In genomic region chr2:84799772-84800171, GRCh38 we compare ENCODE assay signal across 17 cellular contexts.
DNase-seq lines count a peak whose midpoint lies in the region; ATAC-seq lines count a peak whose summit lies in the region.
"Had no signal": no experiment of that assay in that cellular context is flagged by ENCODE, and none has a peak within 500 bp of the region (broad histone marks: within the 10 kb centered on the region; RNA-seq: fewer than 3 reads in every experiment).

No MANE protein-coding gene starts in this region.

- H3K4me3 Mint-ChIP-seq in T-helper 1 cell treated with Interleukin-12 subunit alpha and Interleukin-12 subunit beta and Interleukin-4 antibody, amounts not matched to agents 30 μg/mL and 1 μg/mL, for 36 hours = peak overlapping the region; percentile 32
- peak overlapping the region in 3 of 5 donors; percentile 51 to 66 (median 60) for H3K4me3 Mint-ChIP-seq in immature natural killer cell

- peak; percentile 24 for ATAC-seq in GM21526 (IDR thresholded peaks at IDR 0.05; ENCODE audit: low FRiP score, unreplicated experiment)
- peak; percentile 10 for ATAC-seq in HG03565 (IDR thresholded peaks at IDR 0.05; ENCODE audit: unreplicated experiment)
- no peak for ATAC-seq in HG03139 (IDR thresholded peaks at IDR 0.05; ENCODE audit: unreplicated experiment)
- ATAC-seq: activated CD8-positive, alpha-beta T cell treated with anti-CD3 and anti-CD28 coated beads, Interleukin-2, amount 10 ng/mL, durations not matched to agents 7 days and 5 days; psoas muscle had no signal

- peaks cover 1% of the 10 kb centered on the region for H3K36me3 Mint-ChIP-seq in T-helper 1 cell treated with Interleukin-12 subunit alpha and Interleukin-12 subunit beta and Interleukin-4 antibody, amounts not matched to agents 30 μg/mL and 1 μg/mL, for 36 hours (ENCODE audit: low read depth)
- peaks cover 0 to 16% (median 8%) of the 10 kb centered on the region in 3 donors for H3K36me3 Mint-ChIP-seq in immature natural killer cell

- DNase-seq in T-helper 1 cell (no peak), immature natural killer cell (no peak), HuH-7.5 (ENCODE audit: low spot score) (no peak)
- DNase-seq in activated CD4-positive, alpha-beta T cell treated with anti-CD3 and anti-CD28 coated beads, Interleukin-2, amount 50 U/mL, for 4 hours = no peak
- DNase-seq: activated CD8-positive, alpha-beta T cell treated with anti-CD3 and anti-CD28 coated beads, Interleukin-2, amount 10 ng/mL, durations not matched to agents 7 days and 5 days; activated naive CD4-positive, alpha-beta T cell; brain microvascular endothelial cell; C1 segment of cervical spinal cord; effector CD4-positive, alpha-beta T cell; NCI-H1694 treated with DMSO at 0.1 percent for 48 hours; psoas muscle; SIG-M5; stimulated activated CD4-positive, alpha-beta T cell treated with anti-CD3 and anti-CD28 coated beads, Interleukin-15, amount 100 ng/mL, for 24 hours had no signal

- peaks cover 14% of the 10 kb centered on the region for H3K4me1 Mint-ChIP-seq in T-helper 1 cell treated with Interleukin-12 subunit alpha and Interleukin-12 subunit beta and Interleukin-4 antibody, amounts not matched to agents 30 μg/mL and 1 μg/mL, for 36 hours (ENCODE audit: low read depth)
- peaks cover 11 to 21% of the 10 kb centered on the region in 2 donors for H3K4me1 Mint-ChIP-seq in immature natural killer cell

- H3K27me3 Mint-ChIP-seq in T-helper 1 cell treated with Interleukin-12 subunit alpha and Interleukin-12 subunit beta and Interleukin-4 antibody, amounts not matched to agents 30 μg/mL and 1 μg/mL, for 36 hours (ENCODE audit: low read depth) = peaks cover 7% of the 10 kb centered on the region
- peaks cover 0 to 3% (median 1%) of the 10 kb centered on the region in 3 donors for H3K27me3 Mint-ChIP-seq in immature natural killer cell (ENCODE audit: low read depth in 3 of 3)

- H3K9me3 Mint-ChIP-seq in T-helper 1 cell treated with Interleukin-12 subunit alpha and Interleukin-12 subunit beta and Interleukin-4 antibody, amounts not matched to agents 30 μg/mL and 1 μg/mL, for 36 hours = peaks cover 11% of the 10 kb centered on the region
- peaks cover 0 to 20% (median 5%) of the 10 kb centered on the region in 6 donors for H3K9me3 Mint-ChIP-seq in immature natural killer cell

- no peak overlapping the region for H3K27ac Mint-ChIP-seq in T-helper 1 cell treated with Interleukin-12 subunit alpha and Interleukin-12 subunit beta and Interleukin-4 antibody, amounts not matched to agents 30 μg/mL and 1 μg/mL, for 36 hours
- H3K27ac Mint-ChIP-seq in immature natural killer cell = peak overlapping the region in 5 of 6 donors; percentile 7 to 54 (median 25)
